In the genomic region with DNA sequence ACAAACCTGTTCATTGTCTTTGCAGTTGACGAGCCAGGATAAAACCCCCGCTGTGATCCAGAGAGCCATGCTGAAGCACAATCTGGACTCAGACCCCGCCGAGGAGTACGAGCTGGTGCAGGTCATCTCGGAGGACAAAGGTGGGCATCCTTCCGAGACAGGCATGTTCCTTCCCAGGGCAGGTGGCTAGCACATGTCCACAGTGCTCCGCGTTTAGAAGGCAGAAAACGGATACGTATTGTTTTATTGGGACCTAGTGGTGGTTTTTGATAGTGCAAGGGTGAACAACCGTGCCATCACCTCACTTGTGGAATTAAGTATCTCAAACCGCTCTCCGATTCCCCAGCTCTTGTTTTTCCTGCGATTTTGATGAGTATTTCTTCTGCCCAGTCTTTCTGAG, we compare ENCODE assay signal across 15 cellular contexts.
DNase-seq lines count a peak whose midpoint lies in the region; ATAC-seq and TF ChIP-seq lines count a peak whose summit lies in the region.
"Had no signal": no experiment of that assay in that cellular context is flagged by ENCODE, and none has a peak within 500 bp of the region (broad histone marks: within the 10 kb centered on the region; RNA-seq: fewer than 3 reads in every experiment).

No MANE protein-coding gene starts in this region.

- TF ChIP-seq CTCF in Panc1 (IDR thresholded peaks at IDR 0.05) = peak; percentile 16; the same call in 1 of the 2 replicates
- peak; percentile 29 for TF ChIP-seq CTCF in fibroblast of mammary gland (conservative IDR thresholded peaks at IDR 0.05; ENCODE audit: control insufficient read depth, insufficient read depth, low read depth, low read length)

- intact Hi-C loops in Panc1 (cut with micrococcal nuclease; ENCODE audit: unreplicated experiment) = no loop called here

- no peaks in the 10 kb centered on the region for H3K4me1 ChIP-seq in Panc1 (ENCODE audit: control insufficient read depth, insufficient read depth, low read length)
- H3K4me1 ChIP-seq: tibial artery had no signal

- BruUV-seq in Panc1 (replicated peaks; lab: Mats Ljungman, UMichigan) = no TSS peak

- H3K4me3 ChIP-seq in Panc1 (ENCODE audit: low read depth in 2 of 2, low read length in 2 of 2) (no peak overlapping the region), fibroblast of mammary gland (ENCODE audit: control insufficient read depth, low read depth, low read length) (no peak overlapping the region)
- H3K4me3 ChIP-seq: tibial artery had no signal

- CTCF ChIA-PET in Panc1 (lab: Charles Lee) = no interaction called here

- DNase-seq in DMS 273 (lab: John Stamatoyannopoulos, UW; ENCODE audit: unreplicated experiment) (peak; percentile 13), DMS 273 treated with DMSO at 0.1 percent for 48 hours (lab: John Stamatoyannopoulos, UW) (no peak), Panc1 (ENCODE audit: low read depth, low spot score) (no peak), fibroblast of mammary gland (ENCODE audit: low read depth) (no peak), T-helper 2 cell (no peak), NCI-H526 treated with DMSO at 0.1 percent for 48 hours (lab: John Stamatoyannopoulos, UW) (no peak)
- DNase-seq in activated CD4-positive, alpha-beta T cell treated with anti-CD3 and anti-CD28 coated beads, Interleukin-2, amount 50 U/mL, for 48 hours = no peak
- DNase-seq: 8988T; activated CD4-positive, alpha-beta T cell treated with anti-CD3 and anti-CD28 coated beads for 1 hour; activated CD8-positive, alpha-beta memory T cell treated with anti-CD3 and anti-CD28 coated beads, Interleukin-2, amount 50 U/mL, for 48 hours; NCI-H2029; NCI-H748 treated with DMSO at 0.1 percent for 48 hours; tibial artery had no signal

- no peaks in the 10 kb centered on the region for H3K9me3 ChIP-seq in Panc1 (ENCODE audit: control insufficient read depth, insufficient read depth, low read depth, low read length)
- H3K9me3 ChIP-seq: tibial artery had no signal

- no peaks in the 10 kb centered on the region for H3K36me3 ChIP-seq in Panc1 (ENCODE audit: control insufficient read depth, insufficient read depth, low read length)

- H3K27me3 ChIP-seq in Panc1 (ENCODE audit: control insufficient read depth, insufficient read depth, low read length) = no peaks in the 10 kb centered on the region
- H3K27me3 ChIP-seq: tibial artery had no signal

- H3K27ac ChIP-seq in Panc1 (ENCODE audit: low read length) = no peak overlapping the region
- H3K27ac ChIP-seq: epithelial cell of prostate, tibial artery had no signal

- ATAC-seq in Panc1 (no peak), HG02798 (IDR thresholded peaks at IDR 0.05; ENCODE audit: poor library complexity, unreplicated experiment) (no peak)

- POLR2A ChIA-PET in Panc1 (lab: Charles Lee) = no interaction called here

- in situ Hi-C loops in Panc1 (cut with HindIII; ENCODE audit: low pct_unique_long_range_greater_than_20kb, low sequenced_read_pairs) = no loop called here
